1 cellular context compared by ENCODE assay signal in the genomic region with DNA sequence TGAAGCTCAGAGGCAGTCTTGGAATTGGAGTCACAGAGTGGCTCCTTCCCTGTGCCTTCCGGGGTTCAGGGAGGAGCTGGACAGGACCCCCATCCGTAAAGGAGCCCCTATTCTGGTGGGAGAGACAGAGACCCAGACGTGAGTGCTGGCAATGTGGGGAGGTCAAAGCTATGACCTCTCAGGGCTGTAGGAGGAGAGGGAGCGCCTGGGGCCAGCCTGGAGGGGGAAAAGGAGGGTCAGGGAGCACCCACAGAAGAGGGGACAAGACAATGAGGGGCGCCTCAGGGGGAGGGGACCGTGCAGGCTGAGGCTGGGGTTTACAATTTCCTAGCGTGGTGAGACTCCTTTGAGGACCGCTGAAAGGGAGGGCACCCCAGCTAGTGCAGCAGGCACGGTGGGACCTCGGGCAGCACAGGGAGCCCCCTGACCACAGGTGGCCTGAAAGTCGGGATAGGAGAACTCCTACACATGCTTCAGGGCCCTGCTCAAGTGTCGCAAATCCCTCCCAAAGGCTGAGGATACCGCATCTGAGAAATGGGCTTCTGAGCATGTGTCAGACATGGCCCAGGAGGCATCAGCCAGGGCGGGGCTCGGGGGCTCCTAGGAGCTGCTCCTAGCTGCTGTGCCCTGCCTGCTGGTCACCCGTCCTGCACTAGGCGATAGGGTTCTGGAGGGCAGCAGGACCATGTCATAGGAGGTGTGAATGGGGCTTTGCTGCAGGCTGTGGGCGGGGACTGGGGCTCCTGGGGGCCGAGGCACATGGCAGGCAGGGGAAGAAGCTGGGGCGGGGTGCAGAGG.
TF ChIP-seq lines count a peak whose summit lies in the region.

No MANE protein-coding gene starts in this region.

TF ChIP-seq in K562, 482 proteins besides CTCF, POLR2A, EP300 and RAD21 (continued from another document):
- TF ChIP-seq, protein P1, sequence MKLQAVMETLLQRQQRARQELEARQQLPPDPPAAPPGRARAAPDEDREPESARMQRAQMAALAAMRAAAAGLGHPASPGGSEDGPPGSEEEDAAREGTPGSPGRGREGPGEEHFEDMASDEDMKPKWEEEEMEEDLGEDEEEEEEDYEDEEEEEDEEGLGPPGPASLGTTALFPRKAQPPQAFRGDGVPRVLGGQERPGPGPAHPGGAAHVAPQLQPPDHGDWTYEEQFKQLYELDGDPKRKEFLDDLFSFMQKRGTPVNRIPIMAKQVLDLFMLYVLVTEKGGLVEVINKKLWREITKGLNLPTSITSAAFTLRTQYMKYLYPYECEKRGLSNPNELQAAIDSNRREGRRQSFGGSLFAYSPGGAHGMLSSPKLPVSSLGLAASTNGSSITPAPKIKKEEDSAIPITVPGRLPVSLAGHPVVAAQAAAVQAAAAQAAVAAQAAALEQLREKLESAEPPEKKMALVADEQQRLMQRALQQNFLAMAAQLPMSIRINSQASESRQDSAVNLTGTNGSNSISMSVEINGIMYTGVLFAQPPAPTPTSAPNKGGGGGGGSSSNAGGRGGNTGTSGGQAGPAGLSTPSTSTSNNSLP (IDR thresholded peaks at IDR 0.05; ENCODE audit: borderline replicate concordance, low read depth, low read length) = no peak
- TF ChIP-seq ZFP36 (IDR thresholded peaks at IDR 0.05; ENCODE audit: low read depth, low read length, partially characterized antibody) (no peak), SMAD3 (CRISPR knock-in tag; conservative IDR thresholded peaks at IDR 0.05) (no peak), RHOXF2B (CRISPR knock-in tag; conservative IDR thresholded peaks at IDR 0.05) (no peak), LARP7 (IDR thresholded peaks at IDR 0.05) (no peak), ZSCAN32 (CRISPR knock-in tag; IDR thresholded peaks at IDR 0.05) (no peak), TRIM28 (IDR thresholded peaks at IDR 0.05) (no peak), YBX1 (IDR thresholded peaks at IDR 0.05) (no peak)
- TF ChIP-seq, protein P2, sequence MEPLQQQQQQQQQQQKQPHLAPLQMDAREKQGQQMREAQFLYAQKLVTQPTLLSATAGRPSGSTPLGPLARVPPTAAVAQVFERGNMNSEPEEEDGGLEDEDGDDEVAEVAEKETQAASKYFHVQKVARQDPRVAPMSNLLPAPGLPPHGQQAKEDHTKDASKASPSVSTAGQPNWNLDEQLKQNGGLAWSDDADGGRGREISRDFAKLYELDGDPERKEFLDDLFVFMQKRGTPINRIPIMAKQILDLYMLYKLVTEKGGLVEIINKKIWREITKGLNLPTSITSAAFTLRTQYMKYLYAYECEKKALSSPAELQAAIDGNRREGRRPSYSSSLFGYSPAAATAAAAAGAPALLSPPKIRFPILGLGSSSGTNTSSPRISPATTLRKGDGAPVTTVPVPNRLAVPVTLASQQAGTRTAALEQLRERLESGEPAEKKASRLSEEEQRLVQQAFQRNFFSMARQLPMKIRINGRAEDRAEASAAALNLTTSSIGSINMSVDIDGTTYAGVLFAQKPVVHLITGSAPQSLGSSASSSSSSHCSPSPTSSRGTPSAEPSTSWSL (CRISPR knock-in tag; IDR thresholded peaks at IDR 0.05; ENCODE audit: borderline replicate concordance) = no peak
- TF ChIP-seq, protein P3, sequence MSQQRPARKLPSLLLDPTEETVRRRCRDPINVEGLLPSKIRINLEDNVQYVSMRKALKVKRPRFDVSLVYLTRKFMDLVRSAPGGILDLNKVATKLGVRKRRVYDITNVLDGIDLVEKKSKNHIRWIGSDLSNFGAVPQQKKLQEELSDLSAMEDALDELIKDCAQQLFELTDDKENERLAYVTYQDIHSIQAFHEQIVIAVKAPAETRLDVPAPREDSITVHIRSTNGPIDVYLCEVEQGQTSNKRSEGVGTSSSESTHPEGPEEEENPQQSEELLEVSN (IDR thresholded peaks at IDR 0.05; ENCODE audit: borderline replicate concordance in 1 of 2, extremely low read depth in 1 of 2, insufficient read depth in 1 of 2, insufficient read length in 1 of 2, low read depth in 1 of 2, low read length in 1 of 2, poor library complexity in 1 of 2, severe bottlenecking in 1 of 2) = no peak
- TF ChIP-seq, protein P4, sequence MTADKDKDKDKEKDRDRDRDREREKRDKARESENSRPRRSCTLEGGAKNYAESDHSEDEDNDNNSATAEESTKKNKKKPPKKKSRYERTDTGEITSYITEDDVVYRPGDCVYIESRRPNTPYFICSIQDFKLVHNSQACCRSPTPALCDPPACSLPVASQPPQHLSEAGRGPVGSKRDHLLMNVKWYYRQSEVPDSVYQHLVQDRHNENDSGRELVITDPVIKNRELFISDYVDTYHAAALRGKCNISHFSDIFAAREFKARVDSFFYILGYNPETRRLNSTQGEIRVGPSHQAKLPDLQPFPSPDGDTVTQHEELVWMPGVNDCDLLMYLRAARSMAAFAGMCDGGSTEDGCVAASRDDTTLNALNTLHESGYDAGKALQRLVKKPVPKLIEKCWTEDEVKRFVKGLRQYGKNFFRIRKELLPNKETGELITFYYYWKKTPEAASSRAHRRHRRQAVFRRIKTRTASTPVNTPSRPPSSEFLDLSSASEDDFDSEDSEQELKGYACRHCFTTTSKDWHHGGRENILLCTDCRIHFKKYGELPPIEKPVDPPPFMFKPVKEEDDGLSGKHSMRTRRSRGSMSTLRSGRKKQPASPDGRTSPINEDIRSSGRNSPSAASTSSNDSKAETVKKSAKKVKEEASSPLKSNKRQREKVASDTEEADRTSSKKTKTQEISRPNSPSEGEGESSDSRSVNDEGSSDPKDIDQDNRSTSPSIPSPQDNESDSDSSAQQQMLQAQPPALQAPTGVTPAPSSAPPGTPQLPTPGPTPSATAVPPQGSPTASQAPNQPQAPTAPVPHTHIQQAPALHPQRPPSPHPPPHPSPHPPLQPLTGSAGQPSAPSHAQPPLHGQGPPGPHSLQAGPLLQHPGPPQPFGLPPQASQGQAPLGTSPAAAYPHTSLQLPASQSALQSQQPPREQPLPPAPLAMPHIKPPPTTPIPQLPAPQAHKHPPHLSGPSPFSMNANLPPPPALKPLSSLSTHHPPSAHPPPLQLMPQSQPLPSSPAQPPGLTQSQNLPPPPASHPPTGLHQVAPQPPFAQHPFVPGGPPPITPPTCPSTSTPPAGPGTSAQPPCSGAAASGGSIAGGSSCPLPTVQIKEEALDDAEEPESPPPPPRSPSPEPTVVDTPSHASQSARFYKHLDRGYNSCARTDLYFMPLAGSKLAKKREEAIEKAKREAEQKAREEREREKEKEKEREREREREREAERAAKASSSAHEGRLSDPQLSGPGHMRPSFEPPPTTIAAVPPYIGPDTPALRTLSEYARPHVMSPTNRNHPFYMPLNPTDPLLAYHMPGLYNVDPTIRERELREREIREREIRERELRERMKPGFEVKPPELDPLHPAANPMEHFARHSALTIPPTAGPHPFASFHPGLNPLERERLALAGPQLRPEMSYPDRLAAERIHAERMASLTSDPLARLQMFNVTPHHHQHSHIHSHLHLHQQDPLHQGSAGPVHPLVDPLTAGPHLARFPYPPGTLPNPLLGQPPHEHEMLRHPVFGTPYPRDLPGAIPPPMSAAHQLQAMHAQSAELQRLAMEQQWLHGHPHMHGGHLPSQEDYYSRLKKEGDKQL (CRISPR knock-in tag; IDR thresholded peaks at IDR 0.05; ENCODE audit: borderline replicate concordance) = no peak
